1 cellular context compared by ENCODE assay signal in genomic region chr2:48696881-48697280, GRCh38.
A peak's percentile ranks its signal among the peaks of the same experiment; 100 is the strongest.
TF ChIP-seq lines count a peak whose summit lies in the region.

No MANE protein-coding gene starts in this region.

TF ChIP-seq in K562, 482 proteins besides CTCF, POLR2A, EP300 and RAD21:
- TF ChIP-seq ZNF316 (IDR thresholded peaks at IDR 0.05) = peak; percentile 32; the same call in 1 of the 2 replicates
- TF ChIP-seq MBD1 (CRISPR knock-in tag; IDR thresholded peaks at IDR 0.05) = no peak
